In genomic region chr12:74415633-74416032, GRCh38 we compare ENCODE assay signal across 8 cellular contexts.
DNase-seq lines count a peak whose midpoint lies in the region; ATAC-seq and TF ChIP-seq lines count a peak whose summit lies in the region.

No MANE protein-coding gene starts in this region.

- H3K4me1 Mint-ChIP-seq in nephron progenitor cell: no peaks in the 10 kb centered on the region
- H3K4me1 Mint-ChIP-seq in stimulated activated memory B cell treated with anti-CD40 and anti-IgM and Interleukin-4, amounts not matched to agents 10 μg/mL and 1 μg/mL and 100 μg/mL, for 72 hours: no peaks in the 10 kb centered on the region

- in situ Hi-C loops in astrocyte of the spinal cord (cut with HindIII; ENCODE audit: low sequenced_read_pairs): no loop called here

- peak; percentile 63 for ATAC-seq in GM21515 (IDR thresholded peaks at IDR 0.05; ENCODE audit: unreplicated experiment)
- ATAC-seq in stimulated activated memory B cell treated with anti-CD40 and anti-IgM and Interleukin-4, amounts not matched to agents 10 μg/mL and 1 μg/mL and 100 μg/mL, for 72 hours: no peak
- no peak for ATAC-seq in HG02973 (IDR thresholded peaks at IDR 0.05; ENCODE audit: unreplicated experiment)
- no peak for ATAC-seq in left ventricle myocardium superior

- intact Hi-C loops in left ventricle myocardium superior (cut with micrococcal nuclease): no loop called here

- H3K4me3 Mint-ChIP-seq in nephron progenitor cell: no peak overlapping the region
- no peak overlapping the region for H3K4me3 Mint-ChIP-seq in stimulated activated memory B cell treated with anti-CD40 and anti-IgM and Interleukin-4, amounts not matched to agents 10 μg/mL and 1 μg/mL and 100 μg/mL, for 72 hours

- H3K27me3 ChIP-seq in GM06990 (replicated peaks; ENCODE audit: control insufficient read depth, insufficient read depth, low read length): no peaks in the 10 kb centered on the region

- H3K36me3 ChIP-seq in GM06990 (ENCODE audit: control insufficient read depth, insufficient read depth, low read length): no peaks in the 10 kb centered on the region

- no peaks in the 10 kb centered on the region for H3K27me3 Mint-ChIP-seq in nephron progenitor cell (ENCODE audit: low read depth, poor library complexity)
- no peaks in the 10 kb centered on the region for H3K27me3 Mint-ChIP-seq in stimulated activated memory B cell treated with anti-CD40 and anti-IgM and Interleukin-4, amounts not matched to agents 10 μg/mL and 1 μg/mL and 100 μg/mL, for 72 hours

- H3K36me3 Mint-ChIP-seq in nephron progenitor cell (ENCODE audit: low read depth): no peaks in the 10 kb centered on the region
- H3K36me3 Mint-ChIP-seq in stimulated activated memory B cell treated with anti-CD40 and anti-IgM and Interleukin-4, amounts not matched to agents 10 μg/mL and 1 μg/mL and 100 μg/mL, for 72 hours: no peaks in the 10 kb centered on the region

- DNase-seq in GM06990 (ENCODE audit: extremely low read depth, insufficient read length): no peak
- DNase-seq in astrocyte of the spinal cord (ENCODE audit: low read depth, low spot score): peak; percentile 44
- peak; percentile 10 for DNase-seq in nephron progenitor cell
- no peak for DNase-seq in left ventricle myocardium superior

- H3K9me3 Mint-ChIP-seq in nephron progenitor cell: no peaks in the 10 kb centered on the region
- no peaks in the 10 kb centered on the region for H3K9me3 Mint-ChIP-seq in stimulated activated memory B cell treated with anti-CD40 and anti-IgM and Interleukin-4, amounts not matched to agents 10 μg/mL and 1 μg/mL and 100 μg/mL, for 72 hours

- no peak overlapping the region for H3K4me3 ChIP-seq in GM06990 (replicated peaks; ENCODE audit: low read depth, low read length)
- no peak overlapping the region for H3K4me3 ChIP-seq in astrocyte of the spinal cord (ENCODE audit: low read depth, low read length)

- H3K27ac Mint-ChIP-seq in nephron progenitor cell: no peak overlapping the region
- H3K27ac Mint-ChIP-seq in stimulated activated memory B cell treated with anti-CD40 and anti-IgM and Interleukin-4, amounts not matched to agents 10 μg/mL and 1 μg/mL and 100 μg/mL, for 72 hours: no peak overlapping the region

- TF ChIP-seq CTCF in GM06990 (IDR thresholded peaks at IDR 0.05; ENCODE audit: insufficient read depth, low read length, poor library complexity, severe bottlenecking): peak; percentile 50
- peak; percentile 67 for TF ChIP-seq CTCF in LNCAP (IDR thresholded peaks at IDR 0.05)
- peak; percentile 68 for TF ChIP-seq CTCF in astrocyte of the spinal cord (IDR thresholded peaks at IDR 0.05; ENCODE audit: low read depth, low read length)
- peak; percentile 56 for TF ChIP-seq CTCF in nephron progenitor cell (IDR thresholded peaks at IDR 0.05)

Comparison
In these comparisons a context has a peak if more than half of its experiments do, and no peak if none do; other contexts are left out.
1. DNase-seq: peak in astrocyte of the spinal cord (single experiment) and nephron progenitor cell (single experiment); none in GM06990 (single experiment) and left ventricle myocardium superior (single experiment).
2. Peak in every context shown above with its lines, with median percentiles within 50 percentile points of each other: CTCF ChIP-seq.